In the genomic region with DNA sequence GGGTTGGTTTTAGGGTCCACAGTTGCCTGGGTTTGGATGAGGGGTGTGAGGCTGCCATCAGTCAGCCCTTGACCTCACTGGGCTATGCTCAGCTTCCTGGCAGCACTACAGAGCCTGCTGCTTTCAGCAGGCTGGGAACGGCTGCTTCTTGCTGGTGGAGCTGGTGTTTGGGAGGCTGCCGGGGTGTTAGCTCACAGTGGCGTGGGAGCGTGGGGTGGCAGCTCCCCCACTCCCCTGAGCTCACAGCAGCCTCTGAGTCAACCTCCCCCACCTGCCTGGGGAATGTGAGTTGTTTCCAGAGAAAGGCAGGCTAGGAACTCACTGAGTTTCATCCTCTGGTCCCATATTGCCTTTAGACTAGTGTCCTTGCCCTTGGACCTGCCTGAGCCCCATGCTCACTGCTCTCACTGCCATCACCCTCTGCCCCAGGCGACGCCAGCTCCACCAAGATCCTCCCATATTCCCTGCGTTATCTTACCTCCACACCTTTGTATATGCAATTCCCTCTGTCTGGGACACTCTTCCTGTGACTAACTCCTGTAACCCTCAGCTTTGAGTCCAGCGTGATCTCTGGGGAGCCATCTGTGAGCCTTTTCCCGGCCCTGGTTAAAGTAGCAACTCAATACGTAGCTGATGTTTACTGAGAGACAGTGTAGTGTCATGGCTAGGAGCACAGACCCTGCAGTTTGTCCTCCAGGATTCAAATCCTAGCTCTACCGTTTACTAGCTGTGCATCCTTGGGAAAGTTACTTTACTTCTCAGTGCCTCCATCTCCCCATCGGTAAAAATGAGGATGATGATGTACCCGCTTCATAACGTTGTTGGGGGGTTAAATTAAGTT, we compare ENCODE assay signal across 10 cellular contexts. TPM values are rescaled to one million over a fixed set of nuclear protein-coding genes. Genes with fewer than 3 reads are reported as not detected.
DNase-seq lines count a peak whose midpoint lies in the region; ATAC-seq, FAIRE-seq and TF ChIP-seq lines count a peak whose summit lies in the region.
"Had no signal": no experiment of that assay in that cellular context is flagged by ENCODE, and none has a peak within 500 bp of the region (broad histone marks: within the 10 kb centered on the region; RNA-seq: fewer than 3 reads in every experiment).

No MANE protein-coding gene starts in this region.

- peak overlapping the region; percentile 84 for H3K27ac Mint-ChIP-seq in activated T-helper 17 cell treated with anti-CD3 and anti-CD28 coated beads, Interleukin-2, amount 50 U/mL, for 72 hours

- no peaks in the 10 kb centered on the region for H3K27me3 Mint-ChIP-seq in activated T-helper 17 cell treated with anti-CD3 and anti-CD28 coated beads, Interleukin-2, amount 50 U/mL, for 72 hours

- ATAC-seq in activated T-helper 17 cell treated with anti-CD3 and anti-CD28 coated beads, Interleukin-2, amount 50 U/mL, for 72 hours (replicated peaks), result peak; percentile 42
- peak; percentile 6 for ATAC-seq in stimulated activated naive CD8-positive, alpha-beta T cell treated with anti-CD3 and anti-CD28 coated beads, Interleukin-15, Interleukin-2, amounts not matched to agents 100 U/mL and 50 U/mL, for 24 hours
- no peak for ATAC-seq in GM19463 (IDR thresholded peaks at IDR 0.05; ENCODE audit: unreplicated experiment)
- ATAC-seq in HG03095 (IDR thresholded peaks at IDR 0.05; ENCODE audit: unreplicated experiment), result no peak
- ATAC-seq: Right ventricle myocardium inferior had no signal

- intact Hi-C loops in kidney (cut with DNase I), result no loop called here

- H3K9me3 ChIP-seq in Peyer's patch (no peaks in the 10 kb centered on the region), kidney (ENCODE audit: control insufficient read depth in 1 of 2, low read length in 2 of 2) (no peaks in the 10 kb centered on the region)

- no peak for FAIRE-seq in kidney (lab: Jason Lieb, UNC)
- FAIRE-seq: G401.6 had no signal

- H3K4me1 Mint-ChIP-seq in activated T-helper 17 cell treated with anti-CD3 and anti-CD28 coated beads, Interleukin-2, amount 50 U/mL, for 72 hours, result peaks cover 40% of the 10 kb centered on the region

- H3K4me1 ChIP-seq in Peyer's patch, result peaks cover 0 to 23% (median 6%) of the 10 kb centered on the region in 4 donors
- H3K4me1 ChIP-seq in kidney (ENCODE audit: control insufficient read depth in 1 of 2, insufficient read depth in 1 of 2, low read depth in 1 of 2, low read length in 2 of 2), result peaks cover 0 to 2% of the 10 kb centered on the region in 2 donors

- TF ChIP-seq POLR2A in Peyer's patch (IDR thresholded peaks at IDR 0.05), result no peak

- TF ChIP-seq CTCF in Peyer's patch (IDR thresholded peaks at IDR 0.05), result no peak
- no peak for TF ChIP-seq CTCF in kidney (IDR thresholded peaks at IDR 0.05; ENCODE audit: borderline replicate concordance, extremely low read depth, insufficient read depth)

- H3K36me3 Mint-ChIP-seq in activated T-helper 17 cell treated with anti-CD3 and anti-CD28 coated beads, Interleukin-2, amount 50 U/mL, for 72 hours (ENCODE audit: low read depth), result peaks cover 85% of the 10 kb centered on the region

- no peaks in the 10 kb centered on the region for H3K9me3 Mint-ChIP-seq in activated T-helper 17 cell treated with anti-CD3 and anti-CD28 coated beads, Interleukin-2, amount 50 U/mL, for 72 hours

- no peak for DNase-seq in Peyer's patch
- DNase-seq in kidney, result peak; percentile 53
- peak; percentile 50 for DNase-seq in stimulated activated naive CD8-positive, alpha-beta T cell treated with anti-CD3 and anti-CD28 coated beads, Interleukin-15, Interleukin-2, amounts not matched to agents 100 U/mL and 50 U/mL, for 24 hours
- DNase-seq in COLO829 (ENCODE audit: low spot score), result no peak
- DNase-seq: IMR-90 had no signal

- no peaks in the 10 kb centered on the region for H3K27me3 ChIP-seq in Peyer's patch

- H3K4me3 Mint-ChIP-seq in activated T-helper 17 cell treated with anti-CD3 and anti-CD28 coated beads, Interleukin-2, amount 50 U/mL, for 72 hours, result peak overlapping the region; percentile 73

- H3K36me3 ChIP-seq in Peyer's patch, result no peaks in the 10 kb centered on the region
- peaks cover 0 to 2% of the 10 kb centered on the region in 2 donors for H3K36me3 ChIP-seq in kidney (ENCODE audit: control insufficient read depth in 1 of 2, insufficient read depth in 2 of 2, low read length in 2 of 2)

- H3K4me3 ChIP-seq in Peyer's patch, result no peak overlapping the region
- H3K4me3 ChIP-seq in kidney (ENCODE audit: low read length in 2 of 2), result no peak overlapping the region

- H3K27ac ChIP-seq in Peyer's patch (peak overlapping the region; percentile 32 to 81 (median 72)), kidney (ENCODE audit: low read depth in 2 of 2, low read length in 2 of 2) (peak overlapping the region in 1 of 2 donors; percentile 50)

- no peak overlapping the region for H3K9ac ChIP-seq in kidney (ENCODE audit: low read length in 2 of 2)

RNA-seq across cellular contexts. Expression of a gene that starts 34.8 kb away (rescaled TPM):
- 10 to 100 TPM in 1 of 4 donors, 1 to 10 TPM in 3; 3.2 to 41.3 (median 7.2) TPM for total RNA-seq in Peyer's patch
- 10 to 100 TPM; 77.2 to 79.5 TPM for total RNA-seq in activated T-helper 17 cell treated with anti-CD3 and anti-CD28 coated beads, Interleukin-2, amount 50 U/mL, for 72 hours
- 29.4 TPM for total RNA-seq in kidney
- 11.5 TPM for polyA plus RNA-seq in kidney (ENCODE audit: insufficient read depth, low read depth, low replicate concordance)
- total RNA-seq: IMR-90 had no signal
- polyA plus RNA-seq: IMR-90 had no signal

Comparison
In these comparisons a context has a peak if more than half of its experiments do, and no peak if none do; other contexts are left out.
1. DNase-seq: peak in kidney (single experiment) and stimulated activated naive CD8-positive, alpha-beta T cell treated with anti-CD3 and anti-CD28 coated beads, Interleukin-15, Interleukin-2, amounts not matched to agents 100 U/mL and 50 U/mL, for 24 hours (single experiment); none in Peyer's patch (0 of 3) and COLO829 (single experiment).
2. ATAC-seq: peak in activated T-helper 17 cell treated with anti-CD3 and anti-CD28 coated beads, Interleukin-2, amount 50 U/mL, for 72 hours (single experiment) and stimulated activated naive CD8-positive, alpha-beta T cell treated with anti-CD3 and anti-CD28 coated beads, Interleukin-15, Interleukin-2, amounts not matched to agents 100 U/mL and 50 U/mL, for 24 hours (single experiment); none in GM19463 (single experiment) and HG03095 (single experiment).